Comparison of ENCODE assay signal across 8 cellular contexts in the genomic region with DNA sequence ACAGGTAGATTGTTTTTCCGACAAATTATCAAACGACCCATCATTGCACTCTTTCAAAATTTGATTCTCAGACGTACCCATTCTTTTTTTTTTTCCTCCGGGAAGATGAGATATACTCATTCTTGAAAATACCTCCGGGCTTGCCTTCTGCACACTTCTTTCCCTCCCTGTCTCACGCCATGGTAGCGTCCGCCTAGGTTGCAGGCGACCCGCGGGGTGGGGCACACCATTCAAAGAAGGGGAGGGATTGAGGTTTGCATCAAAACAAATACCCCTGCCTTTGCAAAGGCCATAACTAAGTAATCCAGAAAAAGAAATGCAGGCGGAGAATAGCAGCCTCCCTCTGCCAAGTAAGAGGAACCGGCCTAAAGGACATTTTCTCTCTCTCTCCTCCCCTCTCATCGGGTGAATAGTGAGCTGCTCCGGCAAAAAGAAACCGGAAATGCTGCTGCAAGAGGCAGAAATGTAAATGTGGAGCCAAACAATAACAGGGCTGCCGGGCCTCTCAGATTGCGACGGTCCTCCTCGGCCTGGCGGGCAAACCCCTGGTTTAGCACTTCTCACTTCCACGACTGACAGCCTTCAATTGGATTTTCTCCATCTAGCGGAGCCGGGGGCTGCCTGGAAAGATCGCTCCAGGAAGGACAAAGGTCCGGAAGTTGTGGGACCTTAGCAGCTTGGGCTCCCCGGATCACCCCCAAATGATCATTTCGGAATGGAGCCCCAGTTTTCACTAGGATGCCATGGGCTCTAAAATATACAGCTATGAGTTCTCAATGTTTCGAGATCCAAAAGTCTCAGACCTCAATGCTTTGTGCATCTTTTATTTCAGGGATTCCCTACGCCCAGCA. TPM values are rescaled to one million over a fixed set of nuclear protein-coding genes. Genes with fewer than 3 reads are reported as not detected.
A peak's percentile ranks its signal among the peaks of the same experiment; 100 is the strongest.
DNase-seq lines count a peak whose midpoint lies in the region; ATAC-seq and TF ChIP-seq lines count a peak whose summit lies in the region.

No MANE protein-coding gene starts in this region.

- TF ChIP-seq POLR2A in vagina (IDR thresholded peaks at IDR 0.05): peak in 1 of 2 donors; percentile 84

- intact Hi-C loops in vagina (cut with DNase I): loop anchor here (2.0 kb wide), 1 partner anchor 72 kb away; the partner anchor contains the start of gene FXR2

- H3K27me3 ChIP-seq in right atrium auricular region (no peaks in the 10 kb centered on the region), rectal smooth muscle tissue (ENCODE audit: control insufficient read depth, insufficient read depth, low read length) (no peaks in the 10 kb centered on the region), vagina (no peaks in the 10 kb centered on the region)

- DNase-seq in GM10266 (ENCODE audit: extremely low spot score) (peak; percentile 70), NCI-H1417 (lab: John Stamatoyannopoulos, UW) (peak; percentile 77 to 96 (median 90)), T-helper 1 cell (peak; percentile 49 to 89 (median 71)), amniotic stem cell (lab: John Stamatoyannopoulos, UW) (peak; percentile 66), right atrium auricular region (ENCODE audit: low spot score) (peak; percentile 75), vagina (ENCODE audit: extremely low spot score in 2 of 2) (peak in 1 of 2 donors; percentile 92)

- no peaks in the 10 kb centered on the region for H3K36me3 ChIP-seq in right atrium auricular region
- H3K36me3 ChIP-seq in rectal smooth muscle tissue (ENCODE audit: control insufficient read depth, insufficient read depth, low read length): no peaks in the 10 kb centered on the region
- H3K36me3 ChIP-seq in vagina: no peaks in the 10 kb centered on the region

- TF ChIP-seq CTCF in GM10266 (IDR thresholded peaks at IDR 0.05; ENCODE audit: control insufficient read depth, insufficient read depth, low read depth, missing control alignments) (no peak), right atrium auricular region (IDR thresholded peaks at IDR 0.05) (no peak), vagina (IDR thresholded peaks at IDR 0.05) (no peak)

- H3K4me1 ChIP-seq in right atrium auricular region (peaks cover 6 to 21% of the 10 kb centered on the region in 2 donors), rectal smooth muscle tissue (ENCODE audit: control insufficient read depth, insufficient read depth, low read length) (peaks cover 23% of the 10 kb centered on the region), vagina (peaks cover 36% of the 10 kb centered on the region)

- H3K9me3 ChIP-seq in right atrium auricular region: no peaks in the 10 kb centered on the region
- H3K9me3 ChIP-seq in vagina: no peaks in the 10 kb centered on the region

- peak; percentile 44 for ATAC-seq in HG02678 (IDR thresholded peaks at IDR 0.05; ENCODE audit: unreplicated experiment)

- H3K27ac ChIP-seq in right atrium auricular region (peak overlapping the region; percentile 89 to 93), rectal smooth muscle tissue (ENCODE audit: low read depth, low read length) (peak overlapping the region; percentile 92), vagina (peak overlapping the region; percentile 95)

- peak overlapping the region; percentile 79 for H3K9ac ChIP-seq in rectal smooth muscle tissue (ENCODE audit: low read length)

- H3K4me3 ChIP-seq in right atrium auricular region (peak overlapping the region; percentile 65 to 75), rectal smooth muscle tissue (ENCODE audit: low read length) (peak overlapping the region; percentile 71), vagina (peak overlapping the region; percentile 73 to 83)

RNA-seq across cellular contexts. Expression of gene TP53, which starts 0.8 kb away (rescaled TPM):
- total RNA-seq in right atrium auricular region: 10 to 100 TPM; 12.9 to 20.1 TPM
- total RNA-seq in vagina: 18.7 TPM

RNA-seq across cellular contexts. Expression of gene WRAP53, which starts 1.8 kb away (rescaled TPM):
- total RNA-seq in right atrium auricular region (1 to 10 TPM; 3.7 to 6.1 TPM), vagina (7.6 TPM)

RNA-seq across cellular contexts. Expression of gene EFNB3, which starts 18.6 kb away (rescaled TPM):
- 1 to 10 TPM; 2.1 to 5.9 TPM for total RNA-seq in right atrium auricular region
- total RNA-seq in vagina: 2.7 TPM

RNA-seq across cellular contexts. Expression of gene DNAH2, which starts 31.1 kb away (rescaled TPM):
- total RNA-seq in right atrium auricular region (under 1 TPM in 1 of 2 donors, not detected in 1; 0.08 TPM), vagina (0.49 TPM)

RNA-seq across cellular contexts. Expression of gene ATP1B2, which starts 35.7 kb away (rescaled TPM):
- 1 to 10 TPM; 1.2 to 2.2 TPM for total RNA-seq in right atrium auricular region
- total RNA-seq in vagina: 2.7 TPM
